Comparison of ENCODE assay signal across 35 cellular contexts in genomic region chrX:105775672-105776071, GRCh38. TPM values are rescaled to one million over a fixed set of nuclear protein-coding genes. Genes with fewer than 3 reads are reported as not detected.
"Had no signal": no experiment of that assay in that cellular context is flagged by ENCODE, and none has a peak within 500 bp of the region (broad histone marks: within the 10 kb centered on the region; RNA-seq: fewer than 3 reads in every experiment).

No MANE protein-coding gene starts in this region.

- H3K4me1 Mint-ChIP-seq: activated CD4-positive, alpha-beta T cell treated with anti-CD3 and anti-CD28 coated beads for 36 hours; activated CD4-positive, alpha-beta T cell treated with anti-CD3 and anti-CD28 coated beads, Interleukin-2, amount 10 ng/mL, durations not matched to agents 24 days and 14 days; activated CD8-positive, alpha-beta memory T cell treated with anti-CD3 and anti-CD28 coated beads, Interleukin-2, amount 10 ng/mL, durations not matched to agents 7 days and 5 days; activated naive CD4-positive, alpha-beta T cell treated with anti-CD3 and anti-CD28 coated beads, Interleukin-2, amount 50 U/mL, for 24 hours; activated naive CD8-positive, alpha-beta T cell treated with anti-CD3 and anti-CD28 coated beads for 36 hours; central memory CD8-positive, alpha-beta T cell; T-helper 17 cell had no signal

- H2AFZ ChIP-seq: hepatocyte had no signal

- H3K27ac Mint-ChIP-seq: activated CD4-positive, alpha-beta memory T cell treated with anti-CD3 and anti-CD28 coated beads for 36 hours; activated CD4-positive, alpha-beta T cell treated with anti-CD3 and anti-CD28 coated beads for 36 hours; activated CD4-positive, alpha-beta T cell treated with anti-CD3 and anti-CD28 coated beads, Interleukin-2, amount 10 ng/mL, durations not matched to agents 24 days and 14 days; activated CD8-positive, alpha-beta memory T cell treated with anti-CD3 and anti-CD28 coated beads, Interleukin-2, amount 10 ng/mL, durations not matched to agents 7 days and 5 days; activated CD8-positive, alpha-beta T cell treated with anti-CD3 and anti-CD28 coated beads, Interleukin-2, amount 10 ng/mL, durations not matched to agents 7 days and 5 days; activated naive CD4-positive, alpha-beta T cell treated with anti-CD3 and anti-CD28 coated beads for 36 hours; activated naive CD4-positive, alpha-beta T cell treated with anti-CD3 and anti-CD28 coated beads, Interleukin-2, amount 50 U/mL, for 24 hours; activated naive CD8-positive, alpha-beta T cell treated with anti-CD3 and anti-CD28 coated beads for 36 hours; activated T-helper 1 cell treated with anti-CD3 and anti-CD28 coated beads, Interleukin-12 subunit alpha, Interleukin-12 subunit beta, Interleukin-2, Interleukin-4 antibody, amounts not matched to agents 30 ng/mL and 10 ng/mL and 1 ng/mL, durations not matched to agents 14 hours and 24 hours and 36 hours; activated T-helper 2 cell treated with anti-CD3 and anti-CD28 coated beads, Interferon-gamma antibody, Interleukin-2, Interleukin-4, amounts not matched to agents 10 μg/mL and 5 μg/mL and 100 μg/mL, durations not matched to agents 14 hours and 24 hours and 36 hours; dendritic cell treated with granulocyte-macrophage colony-stimulating factor and Interleukin-4, amounts not matched to agents 40 ng/mL and 50 ng/mL, for 4 days; effector memory CD8-positive, alpha-beta T cell; T-helper 17 cell; T-helper 2 cell treated with Interferon-gamma antibody and Interleukin-4, amounts not matched to agents 5 μg/mL and 100 μg/mL, for 36 hours had no signal

- H3K4me1 ChIP-seq: ascending aorta, esophagus squamous epithelium, gastroesophageal sphincter, heart right ventricle had no signal

- H3K79me2 ChIP-seq: hepatocyte had no signal

- H3K27ac ChIP-seq: ascending aorta, brain microvascular endothelial cell, coronary artery, dorsolateral prefrontal cortex, epithelial cell of prostate, esophagus squamous epithelium, gastroesophageal sphincter, heart right ventricle, hepatocyte had no signal

- H3K27me3 Mint-ChIP-seq: activated CD4-positive, alpha-beta memory T cell treated with anti-CD3 and anti-CD28 coated beads for 36 hours; activated CD4-positive, alpha-beta T cell treated with anti-CD3 and anti-CD28 coated beads for 36 hours; activated CD4-positive, alpha-beta T cell treated with anti-CD3 and anti-CD28 coated beads, Interleukin-2, amount 10 ng/mL, durations not matched to agents 24 days and 14 days; activated CD8-positive, alpha-beta memory T cell treated with anti-CD3 and anti-CD28 coated beads, Interleukin-2, amount 10 ng/mL, durations not matched to agents 7 days and 5 days; activated naive CD4-positive, alpha-beta T cell treated with anti-CD3 and anti-CD28 coated beads, Interleukin-2, amount 50 U/mL, for 24 hours; activated naive CD8-positive, alpha-beta T cell treated with anti-CD3 and anti-CD28 coated beads for 36 hours; central memory CD8-positive, alpha-beta T cell; dendritic cell treated with granulocyte-macrophage colony-stimulating factor and Interleukin-4, amounts not matched to agents 40 ng/mL and 50 ng/mL, for 4 days; effector memory CD8-positive, alpha-beta T cell; T-helper 17 cell had no signal

- H3K36me3 ChIP-seq: ascending aorta, brain microvascular endothelial cell, esophagus squamous epithelium, gastroesophageal sphincter, heart right ventricle had no signal

- H3K36me3 Mint-ChIP-seq: activated CD4-positive, alpha-beta memory T cell treated with anti-CD3 and anti-CD28 coated beads for 36 hours; activated CD8-positive, alpha-beta memory T cell treated with anti-CD3 and anti-CD28 coated beads, Interleukin-2, amount 10 ng/mL, durations not matched to agents 7 days and 5 days; activated naive CD4-positive, alpha-beta T cell treated with anti-CD3 and anti-CD28 coated beads, Interleukin-2, amount 50 U/mL, for 24 hours; activated naive CD8-positive, alpha-beta T cell treated with anti-CD3 and anti-CD28 coated beads for 36 hours had no signal

- DNase-seq: activated CD4-positive, alpha-beta memory T cell treated with anti-CD3 and anti-CD28 coated beads for 36 hours; activated CD4-positive, alpha-beta T cell treated with anti-CD3 and anti-CD28 coated beads for 36 hours; activated CD4-positive, alpha-beta T cell treated with anti-CD3 and anti-CD28 coated beads, Interleukin-2, amount 10 ng/mL, durations not matched to agents 24 days and 14 days; activated CD4-positive, CD25-positive, alpha-beta regulatory T cell; activated CD4-positive, CD25-positive, alpha-beta regulatory T cell treated with anti-CD3 and anti-CD28 coated beads, Interleukin-2, amount 50 U/mL, for 72 hours; activated CD8-positive, alpha-beta memory T cell treated with anti-CD3 and anti-CD28 coated beads, Interleukin-2, amount 10 ng/mL, durations not matched to agents 7 days and 5 days; activated CD8-positive, alpha-beta memory T cell treated with anti-CD3 and anti-CD28 coated beads, Interleukin-2, amount 50 U/mL, for 4 hours; activated CD8-positive, alpha-beta T cell treated with anti-CD3 and anti-CD28 coated beads, Interleukin-2, amount 10 ng/mL, durations not matched to agents 7 days and 5 days; activated effector memory CD4-positive, alpha-beta T cell treated with anti-CD3 and anti-CD28 coated beads, Interleukin-2, amount 50 U/mL, for 16 hours; activated naive CD4-positive, alpha-beta T cell treated with anti-CD3 and anti-CD28 coated beads for 36 hours; activated naive CD8-positive, alpha-beta T cell treated with anti-CD3 and anti-CD28 coated beads for 36 hours; activated T-cell treated with anti-CD3 and anti-CD28 coated beads, Interleukin-2, amount 50 U/mL, for 1 hour; activated T-cell treated with anti-CD3 and anti-CD28 coated beads, Interleukin-2, amount 50 U/mL, for 48 hours; brain microvascular endothelial cell; dorsolateral prefrontal cortex; effector CD4-positive, alpha-beta T cell; effector memory CD8-positive, alpha-beta T cell; esophagus squamous epithelium; foreskin melanocyte; heart right ventricle; T-helper 17 cell; T1000 had no signal

- H3K4me2 ChIP-seq: hepatocyte had no signal

- H3K9me3 ChIP-seq: ascending aorta, esophagus squamous epithelium, gastroesophageal sphincter, heart right ventricle had no signal

- ATAC-seq: activated CD4-positive, alpha-beta T cell treated with anti-CD3 and anti-CD28 coated beads for 36 hours; activated CD8-positive, alpha-beta memory T cell treated with anti-CD3 and anti-CD28 coated beads, Interleukin-2, amount 10 ng/mL, durations not matched to agents 7 days and 5 days; activated CD8-positive, alpha-beta T cell treated with anti-CD3 and anti-CD28 coated beads, Interleukin-2, amount 10 ng/mL, durations not matched to agents 7 days and 5 days; effector memory CD8-positive, alpha-beta T cell; gastroesophageal sphincter; heart right ventricle; T-helper 17 cell had no signal

- FAIRE-seq: bronchial epithelial cell had no signal

- H3K27me3 ChIP-seq: ascending aorta, brain microvascular endothelial cell, esophagus squamous epithelium, gastroesophageal sphincter, hepatocyte had no signal

- H3K9me3 Mint-ChIP-seq: activated CD4-positive, alpha-beta memory T cell treated with anti-CD3 and anti-CD28 coated beads for 36 hours; activated CD4-positive, alpha-beta T cell treated with anti-CD3 and anti-CD28 coated beads, Interleukin-2, amount 10 ng/mL, durations not matched to agents 24 days and 14 days; activated naive CD4-positive, alpha-beta T cell treated with anti-CD3 and anti-CD28 coated beads for 36 hours; activated naive CD4-positive, alpha-beta T cell treated with anti-CD3 and anti-CD28 coated beads, Interleukin-2, amount 50 U/mL, for 24 hours; activated naive CD8-positive, alpha-beta T cell treated with anti-CD3 and anti-CD28 coated beads for 36 hours; activated T-helper 1 cell treated with anti-CD3 and anti-CD28 coated beads, Interleukin-12 subunit alpha, Interleukin-12 subunit beta, Interleukin-2, Interleukin-4 antibody, amounts not matched to agents 30 ng/mL and 10 ng/mL and 1 ng/mL, durations not matched to agents 14 hours and 24 hours and 36 hours; central memory CD8-positive, alpha-beta T cell; dendritic cell treated with granulocyte-macrophage colony-stimulating factor and Interleukin-4, amounts not matched to agents 40 ng/mL and 50 ng/mL, for 4 days; T-helper 2 cell treated with Interferon-gamma antibody and Interleukin-4, amounts not matched to agents 5 μg/mL and 100 μg/mL, for 36 hours had no signal

- H3K4me3 Mint-ChIP-seq: activated CD4-positive, alpha-beta memory T cell treated with anti-CD3 and anti-CD28 coated beads for 36 hours; activated CD4-positive, alpha-beta T cell treated with anti-CD3 and anti-CD28 coated beads for 36 hours; activated CD4-positive, alpha-beta T cell treated with anti-CD3 and anti-CD28 coated beads, Interleukin-2, amount 10 ng/mL, durations not matched to agents 24 days and 14 days; activated CD8-positive, alpha-beta memory T cell treated with anti-CD3 and anti-CD28 coated beads, Interleukin-2, amount 10 ng/mL, durations not matched to agents 7 days and 5 days; activated CD8-positive, alpha-beta T cell treated with anti-CD3 and anti-CD28 coated beads, Interleukin-2, amount 10 ng/mL, durations not matched to agents 7 days and 5 days; activated naive CD4-positive, alpha-beta T cell treated with anti-CD3 and anti-CD28 coated beads for 36 hours; activated naive CD4-positive, alpha-beta T cell treated with anti-CD3 and anti-CD28 coated beads, Interleukin-2, amount 50 U/mL, for 24 hours; activated naive CD8-positive, alpha-beta T cell treated with anti-CD3 and anti-CD28 coated beads for 36 hours; activated T-helper 1 cell treated with anti-CD3 and anti-CD28 coated beads, Interleukin-12 subunit alpha, Interleukin-12 subunit beta, Interleukin-2, Interleukin-4 antibody, amounts not matched to agents 30 ng/mL and 10 ng/mL and 1 ng/mL, durations not matched to agents 14 hours and 24 hours and 36 hours; central memory CD8-positive, alpha-beta T cell; dendritic cell treated with granulocyte-macrophage colony-stimulating factor and Interleukin-4, amounts not matched to agents 40 ng/mL and 50 ng/mL, for 4 days; effector memory CD8-positive, alpha-beta T cell; T-helper 17 cell; T-helper 2 cell treated with Interferon-gamma antibody and Interleukin-4, amounts not matched to agents 5 μg/mL and 100 μg/mL, for 36 hours had no signal

- H3K4me3 ChIP-seq: ascending aorta, coronary artery, dorsolateral prefrontal cortex, esophagus squamous epithelium, gastroesophageal sphincter, heart right ventricle, hepatocyte had no signal

RNA-seq across cellular contexts. Expression of gene NRK, which starts 46.7 kb away (rescaled TPM):
- total RNA-seq: activated CD4-positive, alpha-beta memory T cell treated with anti-CD3 and anti-CD28 coated beads for 36 hours; activated CD4-positive, alpha-beta T cell treated with anti-CD3 and anti-CD28 coated beads for 36 hours; activated CD4-positive, alpha-beta T cell treated with anti-CD3 and anti-CD28 coated beads, Interleukin-2, amount 10 ng/mL, durations not matched to agents 24 days and 14 days; activated CD8-positive, alpha-beta memory T cell treated with anti-CD3 and anti-CD28 coated beads for 36 hours; activated CD8-positive, alpha-beta memory T cell treated with anti-CD3 and anti-CD28 coated beads, Interleukin-2, amount 10 ng/mL, durations not matched to agents 7 days and 5 days; activated CD8-positive, alpha-beta T cell treated with anti-CD3 and anti-CD28 coated beads, Interleukin-2, amount 10 ng/mL, durations not matched to agents 7 days and 5 days; activated naive CD4-positive, alpha-beta T cell treated with anti-CD3 and anti-CD28 coated beads for 36 hours; activated naive CD8-positive, alpha-beta T cell treated with anti-CD3 and anti-CD28 coated beads for 36 hours; activated T-helper 1 cell treated with anti-CD3 and anti-CD28 coated beads, Interleukin-12 subunit alpha, Interleukin-12 subunit beta, Interleukin-2, Interleukin-4 antibody, amounts not matched to agents 30 ng/mL and 10 ng/mL and 1 ng/mL, durations not matched to agents 14 hours and 24 hours and 36 hours; activated T-helper 2 cell treated with anti-CD3 and anti-CD28 coated beads, Interferon-gamma antibody, Interleukin-2, Interleukin-4, amounts not matched to agents 10 μg/mL and 5 μg/mL and 100 μg/mL, durations not matched to agents 14 hours and 24 hours and 36 hours; bronchial epithelial cell; T-helper 17 cell had no signal
